1 cellular context compared by ENCODE assay signal in genomic region chr2:101781326-101781725, GRCh38.
TF ChIP-seq lines count a peak whose summit lies in the region.

No MANE protein-coding gene starts in this region.

TF ChIP-seq in HEK293T, 16 proteins besides CTCF, POLR2A, EP300 and RAD21 (continued from another document):
- TF ChIP-seq HDGF (IDR thresholded peaks at IDR 0.05; ENCODE audit: borderline replicate concordance) = no peak
- TF ChIP-seq FOXA1 (IDR thresholded peaks at IDR 0.05) = no peak
- no peak for TF ChIP-seq CTBP1 (IDR thresholded peaks at IDR 0.05; ENCODE audit: borderline replicate concordance)
